In the genomic region with DNA sequence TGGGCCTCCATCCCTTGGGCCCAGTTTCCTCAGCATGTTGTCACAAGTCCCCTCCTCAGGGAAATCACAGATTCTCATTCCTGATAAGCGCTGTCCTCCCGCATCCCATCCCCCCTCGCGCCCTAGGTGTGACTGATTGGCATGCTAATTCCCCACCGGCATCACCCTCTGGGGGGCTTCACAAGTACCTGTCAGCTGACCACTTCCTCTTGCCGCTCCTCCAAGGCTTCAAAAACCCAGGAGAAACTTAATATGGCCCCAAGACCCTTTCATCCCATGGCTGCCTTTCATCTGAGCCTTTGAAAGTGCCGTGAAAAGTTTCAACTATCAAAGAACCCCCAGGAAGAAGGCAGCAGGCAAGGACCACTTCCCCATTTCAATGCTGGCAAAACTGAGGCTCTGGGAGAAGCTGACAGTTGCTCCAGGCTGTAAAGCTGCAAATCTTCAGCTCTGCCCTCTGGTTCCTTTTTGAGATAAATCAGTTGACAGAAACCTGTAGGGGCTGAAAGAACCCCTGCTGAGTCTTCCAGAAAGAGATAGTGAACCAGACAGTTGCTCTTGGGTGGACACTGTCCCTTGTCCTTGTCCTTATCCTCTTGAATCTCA, we compare ENCODE assay signal across 26 cellular contexts. TPM values are rescaled to one million over a fixed set of nuclear protein-coding genes. Genes with fewer than 3 reads are reported as not detected.
"Had no signal": no experiment of that assay in that cellular context is flagged by ENCODE, and none has a peak within 500 bp of the region (broad histone marks: within the 10 kb centered on the region; RNA-seq: fewer than 3 reads in every experiment).

No MANE protein-coding gene starts in this region.

- H3K4me3 ChIP-seq: body of pancreas, cardiac muscle cell, heart right ventricle, skin epidermis, testis, vagina had no signal

- H3K27me3 Mint-ChIP-seq: stimulated activated memory B cell treated with anti-CD40 and anti-IgM and Interleukin-4, amounts not matched to agents 10 μg/mL and 1 μg/mL and 100 μg/mL, for 72 hours had no signal

- H3K27ac ChIP-seq: body of pancreas, cardiac muscle cell, heart right ventricle, parathyroid adenoma, skin epidermis, testis, vagina had no signal

- DNase-seq: activated CD4-positive, alpha-beta T cell treated with anti-CD3 and anti-CD28 coated beads for 4 hours; activated CD4-positive, alpha-beta T cell treated with anti-CD3 and anti-CD28 coated beads, Interleukin-2, amount 50 U/mL, for 48 hours; activated CD4-positive, CD25-positive, alpha-beta regulatory T cell; activated effector memory CD4-positive, alpha-beta T cell treated with Interleukin-2 at 50 U/mL for 16 hours; activated naive CD4-positive, alpha-beta T cell treated with anti-CD3 and anti-CD28 coated beads, Interleukin-2, amount 50 U/mL, for 16 hours; activated T-cell treated with anti-CD3 and anti-CD28 coated beads, Interleukin-2, amount 50 U/mL, for 72 hours; anterior cingulate cortex; body of pancreas; heart right ventricle; left ventricle myocardium superior; mammary epithelial cell; midbrain; natural killer cell; right cardiac atrium; stimulated activated CD4-positive, alpha-beta T cell treated with anti-CD3 and anti-CD28 coated beads, Interleukin-2, amount 100 ng/mL, for 24 hours; testis; trophoblast cell had no signal

- H3K36me3 Mint-ChIP-seq: natural killer cell; stimulated activated memory B cell treated with anti-CD40 and anti-IgM and Interleukin-4, amounts not matched to agents 10 μg/mL and 1 μg/mL and 100 μg/mL, for 72 hours had no signal

- H3K79me2 ChIP-seq: parathyroid adenoma had no signal

- ATAC-seq: activated T-cell treated with anti-CD3 and anti-CD28 coated beads, Interleukin-2, amount 50 U/mL, for 72 hours; body of pancreas; heart right ventricle; left ventricle myocardium superior; natural killer cell; right cardiac atrium; stimulated activated memory B cell treated with anti-CD40 and anti-IgM and Interleukin-4, amounts not matched to agents 10 μg/mL and 1 μg/mL and 100 μg/mL, for 72 hours had no signal

- H3K4me1 ChIP-seq: body of pancreas, heart right ventricle, parathyroid adenoma, testis, vagina had no signal

- H3K4me3 Mint-ChIP-seq: activated T-cell treated with anti-CD3 and anti-CD28 coated beads, Interleukin-2, amount 50 U/mL, for 72 hours; natural killer cell; stimulated activated memory B cell treated with anti-CD40 and anti-IgM and Interleukin-4, amounts not matched to agents 10 μg/mL and 1 μg/mL and 100 μg/mL, for 72 hours; T-helper 1 cell treated with Interleukin-12 subunit alpha and Interleukin-12 subunit beta and Interleukin-4 antibody, amounts not matched to agents 30 μg/mL and 1 μg/mL, for 36 hours had no signal

- H3K27me3 ChIP-seq: body of pancreas, cardiac muscle cell, heart right ventricle, testis, vagina had no signal

- H3K9me3 Mint-ChIP-seq: activated T-cell treated with anti-CD3 and anti-CD28 coated beads, Interleukin-2, amount 50 U/mL, for 72 hours; natural killer cell; stimulated activated memory B cell treated with anti-CD40 and anti-IgM and Interleukin-4, amounts not matched to agents 10 μg/mL and 1 μg/mL and 100 μg/mL, for 72 hours; T-helper 1 cell treated with Interleukin-12 subunit alpha and Interleukin-12 subunit beta and Interleukin-4 antibody, amounts not matched to agents 30 μg/mL and 1 μg/mL, for 36 hours had no signal

- FAIRE-seq: endometrium had no signal

- H3K36me3 ChIP-seq: cardiac muscle cell, heart right ventricle, vagina had no signal

- H3K9ac ChIP-seq: parathyroid adenoma had no signal

- H3K9me3 ChIP-seq: body of pancreas, heart right ventricle, testis, vagina had no signal

- H3K27ac Mint-ChIP-seq: activated T-cell treated with anti-CD3 and anti-CD28 coated beads, Interleukin-2, amount 50 U/mL, for 72 hours; natural killer cell; stimulated activated memory B cell treated with anti-CD40 and anti-IgM and Interleukin-4, amounts not matched to agents 10 μg/mL and 1 μg/mL and 100 μg/mL, for 72 hours; T-helper 1 cell treated with Interleukin-12 subunit alpha and Interleukin-12 subunit beta and Interleukin-4 antibody, amounts not matched to agents 30 μg/mL and 1 μg/mL, for 36 hours had no signal

- H3K4me1 Mint-ChIP-seq: natural killer cell had no signal

RNA-seq across cellular contexts. Expression of gene MIXL1, which starts 12.8 kb away (rescaled TPM):
- total RNA-seq: activated T-cell treated with anti-CD3 and anti-CD28 coated beads, Interleukin-2, amount 50 U/mL, for 72 hours; body of pancreas; epithelial cell of proximal tubule; left ventricle myocardium superior; mammary epithelial cell; pulmonary artery endothelial cell; right cardiac atrium; vagina had no signal
- polyA plus RNA-seq: mammary epithelial cell, right cardiac atrium had no signal
